Comparison of ENCODE assay signal across 8 cellular contexts in genomic region chr18:11995445-11996189, GRCh38. TPM values are rescaled to one million over a fixed set of nuclear protein-coding genes. Genes with fewer than 3 reads are reported as not detected.
DNase-seq lines count a peak whose midpoint lies in the region; ATAC-seq and TF ChIP-seq lines count a peak whose summit lies in the region.

No MANE protein-coding gene starts in this region.

- H3K27me3 ChIP-seq in left lung: no peaks in the 10 kb centered on the region

- TF ChIP-seq CTCF in coronary artery (IDR thresholded peaks at IDR 0.05) (peak; percentile 71), left lung (IDR thresholded peaks at IDR 0.05) (peak; percentile 69 to 90)

- H3K4me3 ChIP-seq in coronary artery (no peak overlapping the region), left lung (no peak overlapping the region)

- H3K27ac ChIP-seq in coronary artery: peak overlapping the region in 1 of 2 donors; percentile 66
- peak overlapping the region; percentile 62 to 72 for H3K27ac ChIP-seq in left lung

- H3K9me3 ChIP-seq in left lung: no peaks in the 10 kb centered on the region

- DNase-seq in DMS 273 (lab: John Stamatoyannopoulos, UW; ENCODE audit: unreplicated experiment): peak; percentile 82
- DNase-seq in DMS 273 treated with DMSO at 0.1 percent for 48 hours (lab: John Stamatoyannopoulos, UW): no peak
- DNase-seq in NCI-H2196 (lab: John Stamatoyannopoulos, UW; ENCODE audit: unreplicated experiment): peak; percentile 80
- DNase-seq in coronary artery (ENCODE audit: low spot score): no peak
- DNase-seq in left lung: peak; percentile 85 to 87
- peak; percentile 50 for DNase-seq in stimulated activated CD4-positive, alpha-beta T cell treated with anti-CD3 and anti-CD28 coated beads, Interleukin-4, amount 100 ng/mL, for 24 hours

- peak; percentile 95 for ATAC-seq in HG02759 (IDR thresholded peaks at IDR 0.05; ENCODE audit: unreplicated experiment)
- peak; percentile 45 to 65 for ATAC-seq in activated CD4-positive, CD25-positive, alpha-beta regulatory T cell treated with anti-CD3 and anti-CD28 coated beads, Interleukin-2, amount 50 U/mL, for 24 hours
- peak; percentile 94 for ATAC-seq in left lung

- intact Hi-C loops in left lung (cut with DNase I): loop anchor here in 1 of 2 donors (5.0 kb wide), 1 partner anchor 58 kb away; no protein-coding TSS in a partner anchor

- H3K36me3 ChIP-seq in left lung: peaks cover 0 to 17% of the 10 kb centered on the region in 2 donors

- peaks cover 18 to 33% of the 10 kb centered on the region in 2 donors for H3K4me1 ChIP-seq in left lung

RNA-seq across cellular contexts. Expression of gene IMPA2, which starts 14.3 kb away (rescaled TPM):
- total RNA-seq in left lung: 10 to 100 TPM; 62.2 to 92.5 TPM

Comparison
In these comparisons a context has a peak if more than half of its experiments do, and no peak if none do; other contexts are left out.
1. DNase-seq: peak in DMS 273 (single experiment), NCI-H2196 (single experiment), left lung (2 of 2) and stimulated activated CD4-positive, alpha-beta T cell treated with anti-CD3 and anti-CD28 coated beads, Interleukin-4, amount 100 ng/mL, for 24 hours (single experiment); none in DMS 273 treated with DMSO at 0.1 percent for 48 hours (single experiment) and coronary artery (single experiment).
2. Peak in every context shown above with its lines, with median percentiles within 50 percentile points of each other: ATAC-seq.